ENCODE assay signal across 1 cellular context in the genomic region with DNA sequence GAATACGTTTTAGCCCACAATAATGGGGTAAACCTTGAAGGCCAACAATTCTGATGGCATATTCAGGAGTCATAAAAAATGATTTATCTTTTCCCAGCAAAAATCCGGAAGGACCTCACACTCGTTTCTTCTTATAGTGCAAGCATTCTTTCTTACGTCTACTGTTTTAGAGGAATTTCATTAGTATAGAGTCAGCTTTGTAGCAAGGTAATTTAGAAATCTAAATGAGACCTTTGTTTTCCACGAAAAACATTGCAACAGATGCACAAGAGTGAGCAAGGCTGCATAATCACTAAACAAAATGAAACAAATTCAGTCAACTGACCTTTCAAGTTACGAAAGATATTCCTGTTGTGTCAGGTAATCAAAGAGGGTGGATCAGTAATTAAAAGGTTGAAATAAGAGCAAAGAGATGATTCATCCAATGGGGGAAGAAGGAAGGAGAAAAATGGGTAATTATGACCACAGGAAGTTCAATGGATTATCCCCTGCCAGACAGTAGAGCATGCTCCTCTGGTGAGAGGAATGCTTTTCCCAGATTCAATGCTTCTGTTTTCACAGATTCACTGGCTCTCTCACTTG.
TF ChIP-seq lines count a peak whose summit lies in the region.

No MANE protein-coding gene starts in this region.

TF ChIP-seq in GM12878, 131 proteins besides CTCF, POLR2A, EP300 and RAD21 (continued from another document):
- TF ChIP-seq E2F4 (IDR thresholded peaks at IDR 0.05; ENCODE audit: low read depth, low read length) (no peak), RELA (IDR thresholded peaks at IDR 0.05; ENCODE audit: borderline replicate concordance, partially characterized antibody) (no peak), EGR1 (IDR thresholded peaks at IDR 0.05; ENCODE audit: borderline replicate concordance in 1 of 2, low read depth in 2 of 2, low read length in 2 of 2) (no peak), YY1 (IDR thresholded peaks at IDR 0.05; ENCODE audit: low read depth, low read length) (no peak), SREBF1 (IDR thresholded peaks at IDR 0.05; ENCODE audit: low read length) (no peak), GATAD2B (conservative IDR thresholded peaks at IDR 0.05; ENCODE audit: low read depth) (no peak), REST (IDR thresholded peaks at IDR 0.05; ENCODE audit: low read depth, low read length) (no peak), IKZF2 (IDR thresholded peaks at IDR 0.05) (no peak), CEBPZ (IDR thresholded peaks at IDR 0.05; ENCODE audit: low read depth, low read length) (no peak), ETV6 (conservative IDR thresholded peaks at IDR 0.05 in 1 of 2, IDR thresholded peaks at IDR 0.05 in 1 of 2; ENCODE audit: borderline replicate concordance in 1 of 2, low read depth in 1 of 2) (0 out of 4 replicates have a peak, but pooled peaks of 1 of the 2 experiments have one; percentile 19), MLLT1 (IDR thresholded peaks at IDR 0.05) (no peak), POLR2AphosphoS2 (IDR thresholded peaks at IDR 0.05; ENCODE audit: low read depth, low read length) (no peak), HDAC2 (IDR thresholded peaks at IDR 0.05) (no peak), SMAD1 (IDR thresholded peaks at IDR 0.05; ENCODE audit: low read depth, partially characterized antibody) (peak; percentile 43), ATF2 (IDR thresholded peaks at IDR 0.05; ENCODE audit: low read length) (no peak)
